ENCODE assay signal across 4 cellular contexts in the genomic region with DNA sequence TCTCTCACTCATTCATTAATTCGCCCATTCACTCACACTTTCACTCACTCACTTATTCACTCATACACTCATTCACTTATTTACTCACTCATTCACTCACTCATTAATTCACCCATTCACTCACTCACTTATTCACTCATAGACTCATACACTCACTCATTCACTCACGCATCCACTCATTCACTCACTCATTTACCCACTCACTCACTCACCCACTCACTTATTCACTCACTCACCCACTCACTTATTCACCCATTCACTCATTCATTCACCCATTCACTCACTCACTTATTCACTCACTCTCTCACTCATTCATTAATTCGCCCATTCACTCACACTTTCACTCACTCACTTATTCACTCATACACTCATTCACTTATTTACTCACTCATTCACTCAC. TPM values are rescaled to one million over a fixed set of nuclear protein-coding genes. Genes with fewer than 3 reads are reported as not detected.
"Had no signal": no experiment of that assay in that cellular context is flagged by ENCODE, and none has a peak within 500 bp of the region (broad histone marks: within the 10 kb centered on the region; RNA-seq: fewer than 3 reads in every experiment).

No MANE protein-coding gene starts in this region.

RNA-seq across cellular contexts. Expression of a gene that starts 3.1 kb away (rescaled TPM):
- total RNA-seq: LHCN-M2, M059J, MCF 10A, NCI-H460 had no signal
